1 cellular context compared by ENCODE assay signal in genomic region chr2:186518291-186518690, GRCh38.
TF ChIP-seq lines count a peak whose summit lies in the region.

No MANE protein-coding gene starts in this region.

TF ChIP-seq in GM23338, 12 proteins besides CTCF, POLR2A, EP300 and RAD21:
- no peak for TF ChIP-seq JUNB (IDR thresholded peaks at IDR 0.05; ENCODE audit: unreplicated experiment)
